Comparison of ENCODE assay signal across 14 cellular contexts in the genomic region with DNA sequence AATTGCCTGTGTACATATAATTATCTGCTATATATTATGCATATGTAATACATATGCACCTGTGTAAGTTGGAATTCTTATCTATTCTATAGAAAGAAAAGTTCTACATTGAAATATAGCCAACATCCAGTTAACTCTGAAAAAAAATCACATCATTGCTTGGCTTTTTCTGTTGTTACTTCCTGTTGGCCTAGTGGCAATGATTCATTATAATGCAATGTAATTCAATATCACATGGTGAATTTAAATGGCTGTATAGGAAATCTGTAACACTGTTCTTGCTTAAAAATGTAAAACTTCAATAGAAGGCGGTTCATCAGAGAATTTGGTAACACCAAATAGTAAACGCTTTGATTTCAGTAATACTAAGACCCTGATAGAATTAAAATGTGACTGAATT. TPM values are rescaled to one million over a fixed set of nuclear protein-coding genes. Genes with fewer than 3 reads are reported as not detected.
DNase-seq lines count a peak whose midpoint lies in the region; ATAC-seq and TF ChIP-seq lines count a peak whose summit lies in the region.
"Had no signal": no experiment of that assay in that cellular context is flagged by ENCODE, and none has a peak within 500 bp of the region (broad histone marks: within the 10 kb centered on the region; RNA-seq: fewer than 3 reads in every experiment).

No MANE protein-coding gene starts in this region.

- no peak for TF ChIP-seq POLR2A in HCT116 (IDR thresholded peaks at IDR 0.05; ENCODE audit: borderline replicate concordance, extremely low read depth, insufficient read depth, insufficient read length)

- H3K36me3 ChIP-seq in A673 (ENCODE audit: insufficient read depth, low read length, poor library complexity, severe bottlenecking) (no peaks in the 10 kb centered on the region), HCT116 (ENCODE audit: control insufficient read depth in 1 of 2, insufficient read depth in 2 of 2, low read length in 2 of 2) (no peaks in the 10 kb centered on the region)
- H3K36me3 ChIP-seq: BE2C, upper lobe of right lung had no signal

- H4K20me1 ChIP-seq in HCT116 (ENCODE audit: insufficient read depth) = no peaks in the 10 kb centered on the region

- H3K9me3 Mint-ChIP-seq in immature natural killer cell = no peaks in the 10 kb centered on the region
- peaks cover 5 to 13% (median 10%) of the 10 kb centered on the region in 7 donors for H3K9me3 Mint-ChIP-seq in CD14-positive monocyte

- H3K27me3 Mint-ChIP-seq in immature natural killer cell (ENCODE audit: low read depth in 3 of 3) (no peaks in the 10 kb centered on the region), CD14-positive monocyte (ENCODE audit: low read depth in 3 of 3) (peaks cover 0 to under 1% (median 0%) of the 10 kb centered on the region in 3 donors)

- intact Hi-C loops in A673 (cut with micrococcal nuclease; ENCODE audit: unreplicated experiment) = no loop called here
- intact Hi-C loops in HCT116 (cut with micrococcal nuclease) = no loop called here
- intact Hi-C loops in CD14-positive monocyte (cut with micrococcal nuclease) = no loop called here

- CTCF ChIA-PET in A673 (lab: Charles Lee) (no interaction called here), HCT116 (lab: Charles Lee) (no interaction called here)

- H3K4me3 Mint-ChIP-seq in immature natural killer cell = no peak overlapping the region
- H3K4me3 Mint-ChIP-seq in CD14-positive monocyte = no peak overlapping the region
- H3K4me3 Mint-ChIP-seq: T-helper 2 cell treated with Interferon-gamma antibody and Interleukin-4, amounts not matched to agents 5 μg/mL and 100 μg/mL, for 36 hours had no signal

- BruUV-seq in A673 (replicated peaks; lab: Mats Ljungman, UMichigan) (no TSS peak), HCT116 (replicated peaks; lab: Mats Ljungman, UMichigan) (no TSS peak)

- H3K4me1 ChIP-seq in A673 (ENCODE audit: insufficient read depth, low read length, poor library complexity, severe bottlenecking) = peaks cover 12% of the 10 kb centered on the region
- H3K4me1 ChIP-seq in HCT116 (ENCODE audit: control insufficient read depth in 1 of 2, insufficient read depth in 2 of 2, low read length in 2 of 2) = peaks cover 6 to 8% of the 10 kb centered on the region in 2 experiments; a peak in 3 of 4 replicates
- H3K4me1 ChIP-seq: BE2C had no signal

- H3K4me1 Mint-ChIP-seq in immature natural killer cell (no peaks in the 10 kb centered on the region), CD14-positive monocyte (peaks cover 32% of the 10 kb centered on the region)

- H3K79me2 ChIP-seq in HCT116 (ENCODE audit: insufficient read depth, low read length) = no peaks in the 10 kb centered on the region

- H3K9me3 ChIP-seq in A673 (ENCODE audit: low read depth, low read length, poor library complexity, severe bottlenecking) (no peaks in the 10 kb centered on the region), HCT116 (ENCODE audit: control insufficient read depth in 1 of 2, insufficient read depth in 1 of 2, low read depth in 1 of 2, low read length in 2 of 2) (no peaks in the 10 kb centered on the region)
- H3K9me3 ChIP-seq: BE2C, upper lobe of right lung had no signal

- DNase-seq in A673 (ENCODE audit: low spot score) (peak; percentile 65), HCT116 (ENCODE audit: low read depth, low spot score) (no peak), SW 1271 (lab: John Stamatoyannopoulos, UW) (peak; percentile 6 to 71), foreskin melanocyte (peak; percentile 79), immature natural killer cell (no peak), CD14-positive monocyte (ENCODE audit: low spot score) (no peak)
- DNase-seq in stimulated activated naive CD8-positive, alpha-beta T cell treated with anti-CD3 and anti-CD28 coated beads, Interleukin-15, Interleukin-2, amounts not matched to agents 100 U/mL and 50 U/mL, for 24 hours = no peak
- DNase-seq: BE2C, glutamatergic neuron, NCI-H146, upper lobe of right lung had no signal

- H3K27ac Mint-ChIP-seq in immature natural killer cell (no peak overlapping the region), CD14-positive monocyte (no peak overlapping the region)
- H3K27ac Mint-ChIP-seq: T-helper 2 cell treated with Interferon-gamma antibody and Interleukin-4, amounts not matched to agents 5 μg/mL and 100 μg/mL, for 36 hours had no signal

- H3K9ac ChIP-seq in HCT116 (ENCODE audit: low read length) = no peak overlapping the region

- peaks cover 0 to 13% (median 5%) of the 10 kb centered on the region in 3 donors for H3K36me3 Mint-ChIP-seq in immature natural killer cell
- peaks cover 9% of the 10 kb centered on the region in 2 donors for H3K36me3 Mint-ChIP-seq in CD14-positive monocyte

- H3K27ac ChIP-seq in A673 (ENCODE audit: low read depth, low read length, poor library complexity, severe bottlenecking) = no peak overlapping the region
- H3K27ac ChIP-seq in HCT116 (ENCODE audit: low read depth, low read length) = no peak overlapping the region
- H3K27ac ChIP-seq: upper lobe of right lung had no signal

- ATAC-seq in HCT116 (no peak), GM21381 (IDR thresholded peaks at IDR 0.05; ENCODE audit: unreplicated experiment) (no peak)
- ATAC-seq in stimulated activated naive CD8-positive, alpha-beta T cell treated with anti-CD3 and anti-CD28 coated beads, Interleukin-15, Interleukin-2, amounts not matched to agents 100 U/mL and 50 U/mL, for 24 hours = no peak
- ATAC-seq: upper lobe of right lung had no signal

- no peak overlapping the region for H2AFZ ChIP-seq in HCT116 (ENCODE audit: low read depth, low read length, poor library complexity, severe bottlenecking)

- TF ChIP-seq RAD21 in HCT116 (IDR thresholded peaks at IDR 0.05; ENCODE audit: low read depth) = no peak

- peak overlapping the region; percentile 46 for H3K4me2 ChIP-seq in HCT116 (ENCODE audit: low read length)

- POLR2A ChIA-PET in A673 (lab: Charles Lee; ENCODE audit: low non-redundant PET) = interaction anchor here (0.6 kb wide), 1 partner anchor 1139 kb away, joined by 4 read pairs; no protein-coding TSS in a partner anchor
- POLR2A ChIA-PET in HCT116 (lab: Charles Lee) = no interaction called here

- TF ChIP-seq CTCF in A673 (conservative IDR thresholded peaks at IDR 0.05; ENCODE audit: low read depth, low read length) (no peak), HCT116 (IDR thresholded peaks at IDR 0.05 in 2 of 3, conservative IDR thresholded peaks at IDR 0.05 in 1 of 3; ENCODE audit: borderline replicate concordance in 1 of 3, insufficient read depth in 1 of 3, low read depth in 2 of 3, low read length in 2 of 3) (no peak), CD14-positive monocyte (IDR thresholded peaks at IDR 0.05) (no peak)

- no peaks in the 10 kb centered on the region for H3K9me2 ChIP-seq in HCT116 (ENCODE audit: insufficient read depth)

- H3K4me3 ChIP-seq in A673 (ENCODE audit: low read depth, low read length, poor library complexity, severe bottlenecking) (no peak overlapping the region), HCT116 (replicated peaks in 1 of 2; ENCODE audit: low read depth in 1 of 2, low read length in 2 of 2) (no peak overlapping the region)
- H3K4me3 ChIP-seq: lung, upper lobe of right lung had no signal

- H3K27me3 ChIP-seq in A673 (replicated peaks; ENCODE audit: insufficient read depth, low read depth, low read length, poor library complexity) (no peaks in the 10 kb centered on the region), HCT116 (ENCODE audit: insufficient read depth, low read length) (no peaks in the 10 kb centered on the region)
- H3K27me3 ChIP-seq: BE2C, upper lobe of right lung had no signal

- RAD21 ChIA-PET in HCT116 (lab: Charles Lee; ENCODE audit: low non-redundant PET in 1 of 2, low total read pairs in 2 of 2, uncharacterized antibody in 2 of 2, unreplicated experiment in 2 of 2) = no interaction called here

TF ChIP-seq in HCT116, 20 proteins besides CTCF, POLR2A, EP300 and RAD21:
- no peak for TF ChIP-seq CEBPB (IDR thresholded peaks at IDR 0.05; ENCODE audit: low read depth)
- peak; percentile 55 for TF ChIP-seq JUND (IDR thresholded peaks at IDR 0.05)
- TF ChIP-seq EZH2phosphoT487 (IDR thresholded peaks at IDR 0.05; ENCODE audit: borderline replicate concordance) = no peak
- peak; percentile 35; the same call in 1 of the 2 replicates for TF ChIP-seq SP1 (IDR thresholded peaks at IDR 0.05; ENCODE audit: low read depth)
- peak; percentile 64 for TF ChIP-seq FOSL1 (IDR thresholded peaks at IDR 0.05; ENCODE audit: low read depth)

RNA-seq across cellular contexts. Expression of gene MAP4K3, which starts 44.5 kb away (rescaled TPM):
- total RNA-seq in A673 (2021) = 29.0 and 35.5 TPM in 2 replicates
- total RNA-seq in HCT116 (2021; ENCODE audit: unreplicated experiment) = 21.4 TPM
- 4.0 and 7.2 TPM in 2 replicates for polyA plus RNA-seq in HCT116 (2012)
- polyA plus RNA-seq in immature natural killer cell = 1 to 10 TPM; 1.5 to 3.9 (median 2.8) TPM
- 1 to 10 TPM; 1.0 to 4.0 TPM for polyA plus RNA-seq in CD14-positive monocyte

Comparison
In these comparisons a context has a peak if more than half of its experiments do, and no peak if none do; other contexts are left out.
1. DNase-seq: peak in A673 (single experiment), SW 1271 (2 of 2) and foreskin melanocyte (single experiment); none in HCT116 (single experiment), stimulated activated naive CD8-positive, alpha-beta T cell treated with anti-CD3 and anti-CD28 coated beads, Interleukin-15, Interleukin-2, amounts not matched to agents 100 U/mL and 50 U/mL, for 24 hours (single experiment), immature natural killer cell (0 of 3) and CD14-positive monocyte (single experiment).